In genomic region chr12:92144045-92144630, GRCh38 we compare ENCODE assay signal across 8 cellular contexts. TPM values are rescaled to one million over a fixed set of nuclear protein-coding genes. Genes with fewer than 3 reads are reported as not detected.
DNase-seq lines count a peak whose midpoint lies in the region; ATAC-seq, FAIRE-seq and TF ChIP-seq lines count a peak whose summit lies in the region.

No MANE protein-coding gene starts in this region.

- peak overlapping the region; percentile 51 to 100 (median 94) for H3K4me3 ChIP-seq in pancreas
- H3K4me3 ChIP-seq in tibial nerve = peak overlapping the region; percentile 95 to 99 (median 96)

- no peak for FAIRE-seq in pancreas (lab: Jason Lieb, UNC)

- peak in 1 of 2 donors; percentile 87 for TF ChIP-seq EP300 in tibial nerve (IDR thresholded peaks at IDR 0.05)

- no peaks in the 10 kb centered on the region for H3K9me3 Mint-ChIP-seq in activated naive CD8-positive, alpha-beta T cell treated with anti-CD3 and anti-CD28 coated beads, Interleukin-2, amount 10 ng/mL, durations not matched to agents 7 days and 5 days

- H3K27me3 ChIP-seq in pancreas (no peaks in the 10 kb centered on the region), tibial nerve (no peaks in the 10 kb centered on the region)

- DNase-seq in Caki2 (ENCODE audit: low read depth) (peak; percentile 78), NCI-H1105 (lab: John Stamatoyannopoulos, UW) (peak; percentile 88), SKM-1 treated with dmso at 0.1 percent for 144 hours (lab: John Stamatoyannopoulos, UW; ENCODE audit: unreplicated experiment) (peak; percentile 46), Right ventricle myocardium superior (peak; percentile 61), pancreas (peak in 4 of 6 donors; percentile 49 to 75 (median 68)), tibial nerve (ENCODE audit: low spot score in 2 of 2) (peak; percentile 57 to 79)
- DNase-seq in activated naive CD8-positive, alpha-beta T cell treated with anti-CD3 and anti-CD28 coated beads, Interleukin-2, amount 10 ng/mL, durations not matched to agents 7 days and 5 days = peak; percentile 65

- peak in 1 of 2 donors; percentile 63 for TF ChIP-seq POLR2A in tibial nerve (IDR thresholded peaks at IDR 0.05)

- TF ChIP-seq CTCF in pancreas (IDR thresholded peaks at IDR 0.05) = peak; percentile 33 to 50 (median 45)
- TF ChIP-seq CTCF in tibial nerve (IDR thresholded peaks at IDR 0.05) = peak; percentile 57 to 85 (median 70)

- intact Hi-C loops in Right ventricle myocardium superior (cut with DNase I) (loop anchor here (5.0 to 10.0 kb wide), 3 partner anchors 142 to 759 kb away; no protein-coding TSS in a partner anchor), pancreas (cut with DNase I) (no loop called here)

- no peaks in the 10 kb centered on the region for H3K4me1 ChIP-seq in pancreas
- H3K4me1 ChIP-seq in tibial nerve = peaks cover 0 to 27% (median 2%) of the 10 kb centered on the region in 4 donors

- peaks cover 69% of the 10 kb centered on the region for H3K36me3 Mint-ChIP-seq in activated naive CD8-positive, alpha-beta T cell treated with anti-CD3 and anti-CD28 coated beads, Interleukin-2, amount 10 ng/mL, durations not matched to agents 7 days and 5 days

- WGBS in pancreas, 2 donors = 0 to 1% methylated on average over 14 of the region's 14 CpGs
- WGBS in tibial nerve, 2 donors = 0 to 1% methylated on average over 14 of the region's 14 CpGs

- peaks cover 34% of the 10 kb centered on the region for H3K4me1 Mint-ChIP-seq in activated naive CD8-positive, alpha-beta T cell treated with anti-CD3 and anti-CD28 coated beads, Interleukin-2, amount 10 ng/mL, durations not matched to agents 7 days and 5 days

- no peaks in the 10 kb centered on the region for H3K27me3 Mint-ChIP-seq in activated naive CD8-positive, alpha-beta T cell treated with anti-CD3 and anti-CD28 coated beads, Interleukin-2, amount 10 ng/mL, durations not matched to agents 7 days and 5 days

- in situ Hi-C loops in Caki2 (cut with HindIII; ENCODE audit: low pct_unique_long_range_greater_than_20kb, low sequenced_read_pairs) = no loop called here

- POLR2A ChIA-PET in activated naive CD8-positive, alpha-beta T cell treated with anti-CD3 and anti-CD28 coated beads, Interleukin-2, amount 10 ng/mL, durations not matched to agents 7 days and 5 days (lab: Charles Lee) = interaction anchor here (0.6 to 7.1 kb wide), 35 partner anchors 10 to 1238 kb away, joined by 3 to 311 read pairs (median 10); partner anchors contain the start of gene EEA1

- H3K27ac Mint-ChIP-seq in activated naive CD8-positive, alpha-beta T cell treated with anti-CD3 and anti-CD28 coated beads, Interleukin-2, amount 10 ng/mL, durations not matched to agents 7 days and 5 days = peak overlapping the region; percentile 99

- H3K4me3 Mint-ChIP-seq in activated naive CD8-positive, alpha-beta T cell treated with anti-CD3 and anti-CD28 coated beads, Interleukin-2, amount 10 ng/mL, durations not matched to agents 7 days and 5 days = peak overlapping the region; percentile 88

- peak overlapping the region; percentile 95 to 100 (median 99) for H3K27ac ChIP-seq in pancreas
- peak overlapping the region; percentile 99 to 100 (median 100) for H3K27ac ChIP-seq in tibial nerve

- ATAC-seq in GM21786 (IDR thresholded peaks at IDR 0.05; ENCODE audit: unreplicated experiment) (peak; percentile 12), Right ventricle myocardium superior (ENCODE audit: poor library complexity) (peak; percentile 60), pancreas (peak; percentile 32 to 58 (median 51))
- ATAC-seq in activated naive CD8-positive, alpha-beta T cell treated with anti-CD3 and anti-CD28 coated beads, Interleukin-2, amount 10 ng/mL, durations not matched to agents 7 days and 5 days (ENCODE audit: low read depth) = peak; percentile 18

- H3K9me3 ChIP-seq in pancreas = no peaks in the 10 kb centered on the region
- H3K9me3 ChIP-seq in tibial nerve = no peaks in the 10 kb centered on the region

- H3K36me3 ChIP-seq in pancreas (peaks cover 0 to 21% (median 7%) of the 10 kb centered on the region in 3 donors), tibial nerve (peaks cover 0 to 30% (median 0%) of the 10 kb centered on the region in 3 donors)

RNA-seq across cellular contexts. Expression of gene BTG1, which starts 1.5 kb away (rescaled TPM):
- 15.3 and 18.8 TPM in 2 replicates for total RNA-seq in Caki2 (2014; rRNA removed; shearing (Covaris generic); ENCODE audit: low replicate concordance)
- total RNA-seq in activated naive CD8-positive, alpha-beta T cell treated with anti-CD3 and anti-CD28 coated beads, Interleukin-2, amount 10 ng/mL, durations not matched to agents 7 days and 5 days = 100 to 1,000 TPM; 249 to 255 TPM
- total RNA-seq in Right ventricle myocardium superior (74.1 TPM), pancreas (100 to 1,000 TPM; 103 to 183 (median 138) TPM), tibial nerve (10 to 100 TPM; 40.0 to 54.0 (median 47.8) TPM)
- polyA plus RNA-seq in pancreas = 10 to 100 TPM; 29.0 to 48.3 TPM

Comparison
In these comparisons a context has a peak if more than half of its experiments do, and no peak if none do; other contexts are left out.
1. Peak in every context shown above with its lines: DNase-seq, ATAC-seq, H3K4me3 ChIP-seq and H3K27ac ChIP-seq.